Comparison of ENCODE assay signal across 1 cellular context in genomic region chr2:181680937-181681811, GRCh38.
TF ChIP-seq lines count a peak whose summit lies in the region.

No MANE protein-coding gene starts in this region.

TF ChIP-seq in A549, 52 proteins besides CTCF, POLR2A, EP300 and RAD21 (continued from another document):
- TF ChIP-seq ELK1 (IDR thresholded peaks at IDR 0.05; ENCODE audit: low read depth, low read length), result no peak
- TF ChIP-seq POLR2AphosphoS2 (conservative IDR thresholded peaks at IDR 0.05; ENCODE audit: low read length), result no peak
